In genomic region chr4:113773756-113774155, GRCh38 we compare ENCODE assay signal across 18 cellular contexts.
"Had no signal": no experiment of that assay in that cellular context is flagged by ENCODE, and none has a peak within 500 bp of the region (broad histone marks: within the 10 kb centered on the region; RNA-seq: fewer than 3 reads in every experiment).

No MANE protein-coding gene starts in this region.

- H3K27ac ChIP-seq: ascending aorta, coronary artery, gastroesophageal sphincter, left lung, lower lobe of right lung, neutrophil, right lobe of liver, vagina had no signal

- DNase-seq: activated CD4-positive, alpha-beta T cell treated with anti-CD3 and anti-CD28 coated beads for 1 hour; effector memory CD8-positive, alpha-beta T cell; head of caudate nucleus; hippocampal formation; left lung; lower lobe of right lung; mesendoderm; nephron progenitor cell; right lobe of liver; stimulated activated CD4-positive, alpha-beta T cell treated with anti-CD3 and anti-CD28 coated beads, Interleukin-2, amount 100 ng/mL, for 48 hours; T-helper 17 cell; T1000 had no signal

- H3K36me3 ChIP-seq: ascending aorta, gastroesophageal sphincter, left lung, lower lobe of right lung, neutrophil, right lobe of liver, vagina had no signal

- H3K4me1 ChIP-seq: ascending aorta, gastroesophageal sphincter, left lung, lower lobe of right lung, right lobe of liver, vagina had no signal

- H3K27me3 ChIP-seq: ascending aorta, gastroesophageal sphincter, left lung, right lobe of liver, vagina had no signal

- H3K4me3 ChIP-seq: ascending aorta, coronary artery, gastroesophageal sphincter, left lung, lower lobe of right lung, right lobe of liver, vagina had no signal

- ATAC-seq: activated naive CD4-positive, alpha-beta T cell treated with anti-CD3 and anti-CD28 coated beads, Interleukin-2, amount 50 U/mL, for 72 hours; gastroesophageal sphincter; left lung; lower lobe of right lung; right lobe of liver; T-helper 17 cell had no signal

- H3K9me3 ChIP-seq: ascending aorta, gastroesophageal sphincter, lower lobe of right lung, neutrophil, right lobe of liver, vagina had no signal
